ENCODE assay signal across 38 cellular contexts in genomic region chr20:13295637-13296036, GRCh38.
"Had no signal": no experiment of that assay in that cellular context is flagged by ENCODE, and none has a peak within 500 bp of the region (broad histone marks: within the 10 kb centered on the region; RNA-seq: fewer than 3 reads in every experiment).

No MANE protein-coding gene starts in this region.

- H3K9ac ChIP-seq: SK-N-SH had no signal

- H3K9me3 Mint-ChIP-seq: activated CD4-positive, alpha-beta memory T cell treated with anti-CD3 and anti-CD28 coated beads, Interleukin-2, amount 10 ng/mL, durations not matched to agents 7 days and 5 days; activated naive CD8-positive, alpha-beta T cell treated with anti-CD3 and anti-CD28 coated beads for 36 hours; activated T-cell treated with anti-CD3 and anti-CD28 coated beads, Interleukin-2, amount 50 U/mL, for 72 hours; activated T-helper 17 cell treated with anti-CD3 and anti-CD28 coated beads, Interleukin-2, amount 50 U/mL, for 72 hours; T-cell had no signal

- H3K9me3 ChIP-seq: Peyer's patch, SJSA1, SK-N-SH had no signal

- H3K27me3 ChIP-seq: brain microvascular endothelial cell, Peyer's patch, SJSA1 had no signal

- H3K27ac Mint-ChIP-seq: activated CD4-positive, alpha-beta memory T cell treated with anti-CD3 and anti-CD28 coated beads, Interleukin-2, amount 10 ng/mL, durations not matched to agents 7 days and 5 days; activated naive CD8-positive, alpha-beta T cell treated with anti-CD3 and anti-CD28 coated beads for 36 hours; activated T-cell treated with anti-CD3 and anti-CD28 coated beads, Interleukin-2, amount 50 U/mL, for 72 hours; activated T-helper 17 cell treated with anti-CD3 and anti-CD28 coated beads, Interleukin-2, amount 50 U/mL, for 72 hours; T-cell had no signal

- H3K36me3 Mint-ChIP-seq: activated naive CD8-positive, alpha-beta T cell treated with anti-CD3 and anti-CD28 coated beads for 36 hours had no signal

- H3K4me2 ChIP-seq: SK-N-SH had no signal

- H3K4me1 Mint-ChIP-seq: activated CD4-positive, alpha-beta memory T cell treated with anti-CD3 and anti-CD28 coated beads, Interleukin-2, amount 10 ng/mL, durations not matched to agents 7 days and 5 days; activated naive CD8-positive, alpha-beta T cell treated with anti-CD3 and anti-CD28 coated beads for 36 hours; activated T-helper 17 cell treated with anti-CD3 and anti-CD28 coated beads, Interleukin-2, amount 50 U/mL, for 72 hours; T-cell had no signal

- DNase-seq: activated CD4-positive, alpha-beta memory T cell treated with anti-CD3 and anti-CD28 coated beads, Interleukin-2, amount 10 ng/mL, durations not matched to agents 7 days and 5 days; activated CD4-positive, alpha-beta T cell treated with anti-CD3 and anti-CD28 coated beads for 1 hour; activated CD4-positive, alpha-beta T cell treated with anti-CD3 and anti-CD28 coated beads for 48 hours; activated CD4-positive, CD25-positive, alpha-beta regulatory T cell; activated effector memory CD4-positive, alpha-beta T cell treated with anti-CD3 and anti-CD28 coated beads, Interleukin-2, amount 50 U/mL, for 16 hours; activated naive CD4-positive, alpha-beta T cell; activated naive CD4-positive, alpha-beta T cell treated with anti-CD3 and anti-CD28 coated beads, Interleukin-2, amount 50 U/mL, for 16 hours; activated naive CD8-positive, alpha-beta T cell treated with anti-CD3 and anti-CD28 coated beads for 36 hours; activated T-cell treated with anti-CD3 and anti-CD28 coated beads, Interleukin-2, amount 50 U/mL, for 1 hour; activated T-cell treated with anti-CD3 and anti-CD28 coated beads, Interleukin-2, amount 50 U/mL, for 72 hours; amniotic stem cell; aorta; brain microvascular endothelial cell; central memory CD4-positive, alpha-beta T cell; MM.1S; MV-4-11; NCI-H1092; NCI-H1417; NCI-H146; NCI-H187; NCI-H2029 treated with DMSO at 0.1 percent for 48 hours; NCI-H2107; NCI-H2171; NCI-H510A; NCI-H526; NCI-H748 treated with DMSO at 0.1 percent for 48 hours; NK-92 treated with Interleukin-12 subunit alpha and Interleukin-12 subunit beta, amount 100 ng/mL, for 24 hours; PC-3; Peyer's patch; RPMI8226; SHP77 treated with DMSO at 0.1 percent for 48 hours; SK-N-SH; T-cell; T-helper 2 cell; T-helper 9 cell had no signal

- H3K4me1 ChIP-seq: Peyer's patch, SJSA1 had no signal

- H3K4me3 Mint-ChIP-seq: activated CD4-positive, alpha-beta memory T cell treated with anti-CD3 and anti-CD28 coated beads, Interleukin-2, amount 10 ng/mL, durations not matched to agents 7 days and 5 days; activated naive CD8-positive, alpha-beta T cell treated with anti-CD3 and anti-CD28 coated beads for 36 hours; activated T-cell treated with anti-CD3 and anti-CD28 coated beads, Interleukin-2, amount 50 U/mL, for 72 hours; activated T-helper 17 cell treated with anti-CD3 and anti-CD28 coated beads, Interleukin-2, amount 50 U/mL, for 72 hours; T-cell had no signal

- H3K27me3 Mint-ChIP-seq: activated CD4-positive, alpha-beta memory T cell treated with anti-CD3 and anti-CD28 coated beads, Interleukin-2, amount 10 ng/mL, durations not matched to agents 7 days and 5 days; activated naive CD8-positive, alpha-beta T cell treated with anti-CD3 and anti-CD28 coated beads for 36 hours; activated T-helper 17 cell treated with anti-CD3 and anti-CD28 coated beads, Interleukin-2, amount 50 U/mL, for 72 hours; T-cell had no signal

- H3K27ac ChIP-seq: brain microvascular endothelial cell, Peyer's patch, SJSA1, VCaP had no signal

- H3K36me3 ChIP-seq: brain microvascular endothelial cell, Peyer's patch, SJSA1 had no signal

- H3K4me3 ChIP-seq: Peyer's patch, SJSA1 had no signal
